19 cellular contexts compared by ENCODE assay signal in the genomic region with DNA sequence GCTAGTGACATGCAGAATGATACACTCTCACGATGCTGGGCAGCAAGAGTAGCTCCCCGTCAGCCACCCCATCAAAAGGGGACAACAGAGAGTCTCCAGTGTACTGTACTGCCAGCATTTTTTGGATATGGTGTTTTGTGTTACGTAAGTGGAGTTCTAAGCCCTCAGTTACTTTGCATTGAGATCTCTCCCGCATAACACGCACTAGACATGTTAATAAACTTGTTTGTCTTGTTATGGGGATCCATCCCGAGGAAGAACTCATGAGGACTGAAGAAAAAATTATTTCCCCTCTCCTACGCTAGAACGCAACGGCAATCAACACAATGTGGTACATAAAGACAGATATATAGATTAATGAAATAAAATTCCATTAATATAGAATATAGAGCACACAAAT. TPM values are rescaled to one million over a fixed set of nuclear protein-coding genes. Genes with fewer than 3 reads are reported as not detected.
DNase-seq lines count a peak whose midpoint lies in the region; ATAC-seq, FAIRE-seq and TF ChIP-seq lines count a peak whose summit lies in the region.
"Had no signal": no experiment of that assay in that cellular context is flagged by ENCODE, and none has a peak within 500 bp of the region (broad histone marks: within the 10 kb centered on the region; RNA-seq: fewer than 3 reads in every experiment).

No MANE protein-coding gene starts in this region.

- 87 to 93% methylated on average over 9 of the region's 9 CpGs for WGBS in lower leg skin, 2 donors

- H3K36me3 ChIP-seq in breast epithelium: peaks cover 3% of the 10 kb centered on the region

- H3K9me3 Mint-ChIP-seq in MCF 10A (ENCODE audit: unreplicated experiment) (no peaks in the 10 kb centered on the region), WTC11 (no peaks in the 10 kb centered on the region)
- no peaks in the 10 kb centered on the region for H3K9me3 Mint-ChIP-seq in activated CD4-positive, alpha-beta T cell treated with anti-CD3 and anti-CD28 coated beads for 36 hours (ENCODE audit: low read depth)
- H3K9me3 Mint-ChIP-seq: CD14-positive monocyte; CD4-positive, alpha-beta memory T cell had no signal

- no peaks in the 10 kb centered on the region for H3K4me1 ChIP-seq in breast epithelium
- H3K4me1 ChIP-seq: A549; BLaER1 treated with 17β-estradiol and CSF1 and Interleukin-3, amounts not matched to agents 10 nM and 100 nM had no signal

- no peak for ATAC-seq in WTC11
- no peak for ATAC-seq in activated CD4-positive, alpha-beta T cell treated with anti-CD3 and anti-CD28 coated beads for 36 hours
- ATAC-seq: A549 had no signal

- H3K27ac Mint-ChIP-seq in MCF 10A (ENCODE audit: low read depth, unreplicated experiment) (peak overlapping the region; percentile 46), WTC11 (peak overlapping the region; percentile 41; the same call in 1 of the 2 replicates)
- no peak overlapping the region for H3K27ac Mint-ChIP-seq in activated CD4-positive, alpha-beta T cell treated with anti-CD3 and anti-CD28 coated beads for 36 hours
- H3K27ac Mint-ChIP-seq: B cell had no signal

- FAIRE-seq in GM12891 (lab: Jason Lieb, UNC): peak; percentile 16
- FAIRE-seq: A549, G401.6, GM18507 had no signal

- no peaks in the 10 kb centered on the region for H3K27me3 Mint-ChIP-seq in MCF 10A (ENCODE audit: insufficient read depth, unreplicated experiment)
- H3K27me3 Mint-ChIP-seq in WTC11 (ENCODE audit: low read depth): no peaks in the 10 kb centered on the region
- H3K27me3 Mint-ChIP-seq in activated CD4-positive, alpha-beta T cell treated with anti-CD3 and anti-CD28 coated beads for 36 hours: no peaks in the 10 kb centered on the region
- H3K27me3 Mint-ChIP-seq: B cell; CD4-positive, alpha-beta memory T cell; CD4-positive, CD25-positive, alpha-beta regulatory T cell had no signal

- H3K4me3 ChIP-seq in breast epithelium (no peak overlapping the region), lower leg skin (ENCODE audit: low read depth, poor library complexity, severe bottlenecking) (no peak overlapping the region)
- H3K4me3 ChIP-seq: A549; BLaER1 treated with 17β-estradiol and CSF1 and Interleukin-3, amounts not matched to agents 10 nM and 100 nM had no signal

- POLR2A ChIA-PET in MCF 10A (lab: Yijun Ruan, JAX) (interaction anchor here (1.3 kb wide), 1 partner anchor 10 kb away, joined by 4 read pairs; no protein-coding TSS in a partner anchor), WTC11 (lab: Charles Lee) (no interaction called here)
- POLR2A ChIA-PET in activated CD4-positive, alpha-beta T cell treated with anti-CD3 and anti-CD28 coated beads for 36 hours (lab: Charles Lee): no interaction called here

- CTCF ChIA-PET in MCF 10A (lab: Yijun Ruan, JAX) (interaction anchor here (0.7 to 2.2 kb wide), 5 partner anchors 8 to 149 kb away, joined by 3 to 8 read pairs (median 5); no protein-coding TSS in a partner anchor), WTC11 (lab: Charles Lee) (interaction anchor here (0.5 kb wide), 1 partner anchor 8 kb away, joined by 3 read pairs; no protein-coding TSS in a partner anchor)
- CTCF ChIA-PET in activated CD4-positive, alpha-beta T cell treated with anti-CD3 and anti-CD28 coated beads for 36 hours (lab: Charles Lee): interaction anchor here (0.7 to 1.9 kb wide), 5 partner anchors 8 to 88 kb away, joined by 3 to 5 read pairs (median 4); no protein-coding TSS in a partner anchor

- DNase-seq in MCF 10A (ENCODE audit: unreplicated experiment): no peak
- no peak for DNase-seq in breast epithelium (ENCODE audit: low spot score in 2 of 2)
- DNase-seq in GM12891 (ENCODE audit: insufficient read length, low spot score): no peak
- DNase-seq in WTC11 (ENCODE audit: low spot score): no peak
- no peak for DNase-seq in lower leg skin (ENCODE audit: low spot score in 2 of 2)
- no peak for DNase-seq in activated CD4-positive, alpha-beta T cell treated with anti-CD3 and anti-CD28 coated beads for 36 hours
- DNase-seq in C1 segment of cervical spinal cord (lab: John Stamatoyannopoulos, UW): no peak
- DNase-seq: AML-193; CD4-positive, alpha-beta memory T cell; CD4-positive, CD25-positive, alpha-beta regulatory T cell; DMS79 treated with DMSO at 0.1 percent for 48 hours; GF-D8 had no signal

- BruUV-seq in MCF 10A (replicated peaks; lab: Mats Ljungman, UMichigan): no TSS peak

- TF ChIP-seq CTCF in MCF 10A (IDR thresholded peaks at IDR 0.05; ENCODE audit: unreplicated experiment) (no peak), breast epithelium (IDR thresholded peaks at IDR 0.05) (no peak), WTC11 (IDR thresholded peaks at IDR 0.05) (no peak), lower leg skin (IDR thresholded peaks at IDR 0.05) (no peak)

- no peak overlapping the region for H3K4me3 Mint-ChIP-seq in MCF 10A (ENCODE audit: unreplicated experiment)
- no peak overlapping the region for H3K4me3 Mint-ChIP-seq in WTC11
- no peak overlapping the region for H3K4me3 Mint-ChIP-seq in activated CD4-positive, alpha-beta T cell treated with anti-CD3 and anti-CD28 coated beads for 36 hours
- H3K4me3 Mint-ChIP-seq: B cell; CD14-positive monocyte; CD4-positive, alpha-beta memory T cell; CD4-positive, CD25-positive, alpha-beta regulatory T cell had no signal

- H3K36me3 Mint-ChIP-seq in MCF 10A (ENCODE audit: insufficient read depth, unreplicated experiment) (peaks cover 59% of the 10 kb centered on the region), WTC11 (peaks cover 72% of the 10 kb centered on the region)
- peaks cover 71% of the 10 kb centered on the region for H3K36me3 Mint-ChIP-seq in activated CD4-positive, alpha-beta T cell treated with anti-CD3 and anti-CD28 coated beads for 36 hours (ENCODE audit: low read depth)

- H3K9me3 ChIP-seq in breast epithelium: no peaks in the 10 kb centered on the region
- H3K9me3 ChIP-seq: A549; BLaER1 treated with 17β-estradiol and CSF1 and Interleukin-3, amounts not matched to agents 10 nM and 100 nM had no signal

- H3K4me1 Mint-ChIP-seq in MCF 10A (ENCODE audit: insufficient read depth, unreplicated experiment) (no peaks in the 10 kb centered on the region), WTC11 (peaks cover 11% of the 10 kb centered on the region)
- peaks cover 5% of the 10 kb centered on the region for H3K4me1 Mint-ChIP-seq in activated CD4-positive, alpha-beta T cell treated with anti-CD3 and anti-CD28 coated beads for 36 hours
- H3K4me1 Mint-ChIP-seq: B cell, CD14-positive monocyte had no signal

- H3K27ac ChIP-seq in breast epithelium: no peak overlapping the region
- H3K27ac ChIP-seq: 22Rv1; A549; BLaER1 treated with 17β-estradiol and CSF1 and Interleukin-3, amounts not matched to agents 10 nM and 100 nM had no signal

- intact Hi-C loops in MCF 10A (cut with micrococcal nuclease) (no loop called here), breast epithelium (cut with DNase I; ENCODE audit: low total_unique reads) (no loop called here), lower leg skin (cut with DNase I; ENCODE audit: low total_unique reads) (no loop called here)
- intact Hi-C loops in activated CD4-positive, alpha-beta T cell treated with anti-CD3 and anti-CD28 coated beads for 36 hours (cut with DNase I, micrococcal nuclease): no loop called here

- no peak for TF ChIP-seq POLR2A in breast epithelium (IDR thresholded peaks at IDR 0.05)
- no peak for TF ChIP-seq POLR2A in GM12891 (IDR thresholded peaks at IDR 0.05; ENCODE audit: low read depth, low read length)
- no peak for TF ChIP-seq POLR2A in lower leg skin (IDR thresholded peaks at IDR 0.05)

- H3K27me3 ChIP-seq in breast epithelium: no peaks in the 10 kb centered on the region
- H3K27me3 ChIP-seq: BLaER1 treated with 17β-estradiol and CSF1 and Interleukin-3, amounts not matched to agents 10 nM and 100 nM had no signal

TF ChIP-seq in GM12891, 5 proteins besides CTCF, POLR2A, EP300 and RAD21:
- no peak for TF ChIP-seq TAF1 (IDR thresholded peaks at IDR 0.05; ENCODE audit: low read depth, low read length)
TF ChIP-seq in GM12891: peak in this region for 0.

TF ChIP-seq in WTC11, 78 proteins besides CTCF, POLR2A, EP300 and RAD21:
- TF ChIP-seq SMAD3 (CRISPR knock-in tag; IDR thresholded peaks at IDR 0.05; ENCODE audit: borderline replicate concordance): no peak
- no peak for TF ChIP-seq ETV6 (CRISPR knock-in tag; IDR thresholded peaks at IDR 0.05)
- TF ChIP-seq NFATC4 (CRISPR knock-in tag; IDR thresholded peaks at IDR 0.05): no peak
- TF ChIP-seq TP53 (CRISPR knock-in tag; IDR thresholded peaks at IDR 0.05): no peak
- no peak for TF ChIP-seq SP1 (CRISPR knock-in tag; conservative IDR thresholded peaks at IDR 0.05)

RNA-seq across cellular contexts. Expression of gene NCAPD3, which starts 24.2 kb away (rescaled TPM):
- total RNA-seq in MCF 10A (2022) (19.3 and 26.7 TPM in 2 replicates), breast epithelium (10 to 100 TPM; 12.0 to 16.5 (median 12.1) TPM), WTC11 (2021) (46.5 to 63.0 TPM (median 49.1 TPM) in 3 replicates), lower leg skin (10 to 100 TPM; 10.7 to 24.7 (median 20.3) TPM)
- 26.3 TPM for polyA plus RNA-seq in GM12891 (2012; ENCODE audit: low read depth, missing spikeins)
- total RNA-seq in activated CD4-positive, alpha-beta T cell treated with anti-CD3 and anti-CD28 coated beads for 36 hours: 10 to 100 TPM; 78.9 to 92.1 TPM

RNA-seq across cellular contexts. Expression of gene VPS26B, which starts 24.9 kb away (rescaled TPM):
- total RNA-seq in MCF 10A (2022) (45.2 and 47.9 TPM in 2 replicates), breast epithelium (10 to 100 TPM; 34.4 to 45.0 (median 40.1) TPM), WTC11 (2021) (28.7 to 29.3 TPM (median 29.0 TPM) in 3 replicates), lower leg skin (10 to 100 TPM; 50.6 to 76.5 (median 64.1) TPM)
- polyA plus RNA-seq in GM12891 (2012; ENCODE audit: low read depth, missing spikeins): 10.6 TPM
- 10 to 100 TPM; 32.4 to 32.5 TPM for total RNA-seq in activated CD4-positive, alpha-beta T cell treated with anti-CD3 and anti-CD28 coated beads for 36 hours

RNA-seq across cellular contexts. Expression of gene THYN1, which starts 53.6 kb away (rescaled TPM):
- total RNA-seq in MCF 10A (2022) (33.4 and 34.8 TPM in 2 replicates), breast epithelium (10 to 100 TPM; 51.7 to 73.9 (median 58.7) TPM), WTC11 (2021) (80.2 to 83.8 TPM (median 82.0 TPM) in 3 replicates), lower leg skin (10 to 100 TPM in 3 of 4 donors, 1 to 10 TPM in 1; 9.1 to 35.7 (median 26.2) TPM)
- polyA plus RNA-seq in GM12891 (2012; ENCODE audit: low read depth, missing spikeins): 59.9 TPM
- 10 to 100 TPM; 75.5 to 89.5 TPM for total RNA-seq in activated CD4-positive, alpha-beta T cell treated with anti-CD3 and anti-CD28 coated beads for 36 hours

RNA-seq across cellular contexts. Expression of gene ACAD8, which starts 53.8 kb away (rescaled TPM):
- total RNA-seq in MCF 10A (2022) (18.9 and 20.1 TPM in 2 replicates), breast epithelium (10 to 100 TPM; 20.5 to 46.2 (median 40.4) TPM), WTC11 (2021) (49.4 to 55.2 TPM (median 51.9 TPM) in 3 replicates), lower leg skin (10 to 100 TPM; 49.0 to 68.6 (median 58.6) TPM)
- 13.4 TPM for polyA plus RNA-seq in GM12891 (2012; ENCODE audit: low read depth, missing spikeins)
- total RNA-seq in activated CD4-positive, alpha-beta T cell treated with anti-CD3 and anti-CD28 coated beads for 36 hours: 10 to 100 TPM; 12.4 to 16.6 TPM
